8 cellular contexts compared by ENCODE assay signal in the genomic region with DNA sequence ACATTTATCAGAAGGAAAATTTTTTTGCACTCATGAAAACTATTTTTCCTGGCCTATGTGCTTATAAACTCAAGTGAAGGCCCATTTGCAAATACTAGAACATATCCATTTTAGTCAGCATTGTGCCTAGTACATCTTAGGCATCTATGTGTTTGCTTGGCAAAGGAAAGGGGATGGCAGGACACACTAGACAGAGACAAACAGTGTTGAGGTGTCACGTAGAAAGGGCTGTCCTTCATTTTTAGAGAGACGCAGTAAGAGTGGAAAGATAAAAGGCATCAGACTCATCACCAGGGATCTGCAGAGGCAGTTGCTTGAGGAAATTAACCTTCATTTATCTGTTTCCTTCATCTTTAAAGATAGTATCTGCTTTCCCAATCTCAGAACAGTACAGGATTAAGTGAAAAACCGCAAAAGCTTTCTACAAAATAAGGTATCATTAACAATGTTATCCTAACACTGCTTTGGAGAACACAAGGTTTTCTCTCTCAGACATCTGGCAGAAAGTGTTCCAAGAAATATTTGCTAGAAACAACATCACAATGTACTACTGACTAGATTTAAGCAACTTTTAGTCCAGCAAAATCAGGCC. TPM values are rescaled to one million over a fixed set of nuclear protein-coding genes. Genes with fewer than 3 reads are reported as not detected.
DNase-seq lines count a peak whose midpoint lies in the region; ATAC-seq and TF ChIP-seq lines count a peak whose summit lies in the region.

No MANE protein-coding gene starts in this region.

- no peak overlapping the region for H3K14ac ChIP-seq in mesenchymal stem cell (ENCODE audit: low read length in 2 of 2)

- no peaks in the 10 kb centered on the region for H3K36me3 Mint-ChIP-seq in brain

- H3K4me3 ChIP-seq in right atrium auricular region: peak overlapping the region; percentile 63 to 95
- peak overlapping the region in 1 of 2 experiments; percentile 99 for H3K4me3 ChIP-seq in mesenchymal stem cell (ENCODE audit: insufficient read depth in 1 of 2, low read depth in 1 of 2, low read length in 2 of 2)
- peak overlapping the region; percentile 83 to 96 for H3K4me3 ChIP-seq in aorta (ENCODE audit: low read length in 2 of 2)

- H2BK120ac ChIP-seq in mesenchymal stem cell (ENCODE audit: low read depth, low read length): no peak overlapping the region

- no peak overlapping the region for H3K18ac ChIP-seq in mesenchymal stem cell (ENCODE audit: low read depth in 1 of 2, low read length in 2 of 2)

- peak overlapping the region; percentile 85 to 97 (median 88) for H3K4me3 Mint-ChIP-seq in brain

- intact Hi-C loops in Right ventricle myocardium superior (cut with DNase I) (loop anchor here (10.0 kb wide), 1 partner anchor 506 kb away; a partner anchor contains a TSS), aorta (cut with DNase I) (loop anchor here (10.0 kb wide), 1 partner anchor 106 kb away; a partner anchor contains a TSS)

- H4K91ac ChIP-seq in mesenchymal stem cell (ENCODE audit: low read length): no peak overlapping the region

- WGBS in mesenchymal stem cell: 36% methylated on average over 3 of the region's 3 CpGs
- WGBS in aorta, 2 donors: 16 to 21% methylated on average over 3 of the region's 3 CpGs

- no peak for ATAC-seq in Right ventricle myocardium superior (ENCODE audit: poor library complexity)
- ATAC-seq in aorta (ENCODE audit: low FRiP score): no peak

- H2BK15ac ChIP-seq in mesenchymal stem cell (ENCODE audit: low read depth, poor library complexity, severe bottlenecking): no peak overlapping the region

- H2AK5ac ChIP-seq in mesenchymal stem cell (ENCODE audit: low read length, severe bottlenecking): no peak overlapping the region

- H3K4me1 Mint-ChIP-seq in brain: peaks cover 76% of the 10 kb centered on the region

- H3K9me3 ChIP-seq in right atrium auricular region: no peaks in the 10 kb centered on the region
- no peaks in the 10 kb centered on the region for H3K9me3 ChIP-seq in mesenchymal stem cell (ENCODE audit: control insufficient read depth, low read length)
- H3K9me3 ChIP-seq in aorta (ENCODE audit: control insufficient read depth, low read length): no peaks in the 10 kb centered on the region

- no peak overlapping the region for H3K23ac ChIP-seq in mesenchymal stem cell (ENCODE audit: low read length in 2 of 2)

- peak overlapping the region; percentile 98 to 99 for H3K27ac ChIP-seq in right atrium auricular region
- H3K27ac ChIP-seq in mesenchymal stem cell (ENCODE audit: low read length, poor library complexity, severe bottlenecking): peak overlapping the region; percentile 57
- H3K27ac ChIP-seq in aorta (ENCODE audit: low read depth in 1 of 2, low read length in 2 of 2): peak overlapping the region; percentile 79 to 94

- no peak overlapping the region for H3K4ac ChIP-seq in mesenchymal stem cell (ENCODE audit: low read depth in 1 of 2, low read length in 2 of 2)

- H3K27me3 ChIP-seq in right atrium auricular region: no peaks in the 10 kb centered on the region
- no peaks in the 10 kb centered on the region for H3K27me3 ChIP-seq in mesenchymal stem cell (ENCODE audit: control insufficient read depth in 1 of 2, insufficient read depth in 1 of 2, low read length in 2 of 2)
- H3K27me3 ChIP-seq in aorta (ENCODE audit: control insufficient read depth in 1 of 2, insufficient read depth in 2 of 2, low read length in 1 of 2): peaks cover 0 to 1% of the 10 kb centered on the region in 2 donors

- H4K8ac ChIP-seq in mesenchymal stem cell (ENCODE audit: low read length): no peak overlapping the region

- peaks cover 0 to 3% (median 0%) of the 10 kb centered on the region in 5 experiments for H3K9me3 Mint-ChIP-seq in brain

- peak overlapping the region in 4 of 5 experiments; percentile 50 to 97 (median 88) for H3K27ac Mint-ChIP-seq in brain

- peaks cover 4% of the 10 kb centered on the region for H3K36me3 ChIP-seq in right atrium auricular region
- no peaks in the 10 kb centered on the region for H3K36me3 ChIP-seq in mesenchymal stem cell (ENCODE audit: control insufficient read depth in 1 of 2, insufficient read depth in 2 of 2, low read depth in 1 of 2, low read length in 2 of 2)
- no peaks in the 10 kb centered on the region for H3K36me3 ChIP-seq in aorta (ENCODE audit: control insufficient read depth in 1 of 2, insufficient read depth in 2 of 2, low read length in 1 of 2)

- DNase-seq in right atrium auricular region (ENCODE audit: low spot score) (no peak), Right ventricle myocardium superior (no peak), mesenchymal stem cell (peak; percentile 27), aorta (no peak), NCI-H2227 treated with DMSO at 0.1 percent for 48 hours (lab: John Stamatoyannopoulos, UW) (no peak), NOMO-1 treated with DMSO at 0.1 percent for 48 hours (lab: John Stamatoyannopoulos, UW; ENCODE audit: unreplicated experiment) (no peak)
- DNase-seq in NK-92 treated with Interleukin-12 subunit alpha and Interleukin-12 subunit beta, amount 100 ng/mL, for 24 hours (lab: John Stamatoyannopoulos, UW): no peak

- H3K9ac ChIP-seq in mesenchymal stem cell (ENCODE audit: low read length): peak overlapping the region; percentile 96

- H2BK12ac ChIP-seq in mesenchymal stem cell (ENCODE audit: low read length in 2 of 2): no peak overlapping the region

- TF ChIP-seq CTCF in right atrium auricular region (IDR thresholded peaks at IDR 0.05): no peak
- no peak for TF ChIP-seq CTCF in brain (conservative IDR thresholded peaks at IDR 0.05)

- H3K4me1 ChIP-seq in right atrium auricular region (peaks cover 0 to 64% of the 10 kb centered on the region in 2 donors), mesenchymal stem cell (ENCODE audit: control insufficient read depth, insufficient read depth, low read depth, low read length) (no peaks in the 10 kb centered on the region), aorta (ENCODE audit: control insufficient read depth in 1 of 2, insufficient read depth in 2 of 2, low read length in 2 of 2) (peaks cover 2 to 6% of the 10 kb centered on the region in 2 donors)

- H3K27me3 Mint-ChIP-seq in brain: peaks cover 30% of the 10 kb centered on the region

- H2AFZ ChIP-seq in mesenchymal stem cell (ENCODE audit: low read depth, low read length): no peak overlapping the region

- H3K79me1 ChIP-seq in mesenchymal stem cell (replicated peaks; ENCODE audit: low read length, poor library complexity, severe bottlenecking): no peaks in the 10 kb centered on the region

- no peak overlapping the region for H2BK5ac ChIP-seq in mesenchymal stem cell (ENCODE audit: low read depth, low read length, poor library complexity, severe bottlenecking)

- peak overlapping the region; percentile 61 for H3K4me2 ChIP-seq in mesenchymal stem cell (ENCODE audit: low read length, poor library complexity, severe bottlenecking)

RNA-seq across cellular contexts. Expression of a gene that starts 2.1 kb away (rescaled TPM):
- 1,000 to 10,000 TPM in 1 of 2 donors, 100 to 1,000 TPM in 1; 612 to 1,061 TPM for total RNA-seq in right atrium auricular region
- 535 TPM for total RNA-seq in Right ventricle myocardium superior
- 22.8 TPM for polyA plus RNA-seq in brain (ENCODE audit: insufficient read depth, low read depth, low replicate concordance)
- 130 TPM for polyA plus RNA-seq in mesenchymal stem cell (2013, experiment 1 of 2)
- 127 TPM for polyA plus RNA-seq in mesenchymal stem cell (2013, experiment 2 of 2)
- 100 to 1,000 TPM; 368 to 602 TPM for total RNA-seq in aorta
- 100 to 1,000 TPM; 277 to 353 TPM for polyA plus RNA-seq in aorta

RNA-seq across cellular contexts. Expression of a gene that starts 47.2 kb away (rescaled TPM):
- total RNA-seq in right atrium auricular region: under 1 TPM in 1 of 2 donors, not detected in 1; 0.12 TPM
- not detected for total RNA-seq in Right ventricle myocardium superior
- 0.17 TPM for polyA plus RNA-seq in brain (ENCODE audit: insufficient read depth, low read depth, low replicate concordance)
- 0.01 TPM for polyA plus RNA-seq in mesenchymal stem cell (2013, experiment 1 of 2)
- 0.01 TPM for polyA plus RNA-seq in mesenchymal stem cell (2013, experiment 2 of 2)
- total RNA-seq in aorta: 1 to 10 TPM in 1 of 2 donors, under 1 TPM in 1; 0.36 to 1.2 TPM
- polyA plus RNA-seq in aorta: under 1 TPM; 0.18 to 0.38 TPM
